In the genomic region with DNA sequence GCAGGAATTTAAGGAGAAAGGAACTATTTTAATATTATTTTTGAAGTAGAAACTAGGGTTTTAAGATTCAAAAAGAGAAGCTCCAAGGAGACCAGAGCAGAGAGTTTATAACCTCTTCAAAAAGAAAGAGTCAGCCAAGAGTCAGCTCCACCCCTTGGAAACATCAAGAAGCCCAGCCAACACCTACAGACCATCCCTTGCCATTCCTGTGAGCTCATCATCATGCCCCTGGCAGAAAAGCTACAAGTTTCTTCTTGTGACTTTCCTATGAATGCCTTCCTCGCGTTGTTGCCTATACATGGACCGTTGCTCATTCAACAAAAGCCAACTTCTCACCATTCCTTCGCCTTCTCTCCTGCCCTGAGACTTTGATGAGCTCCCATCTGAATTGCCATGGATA, we compare ENCODE assay signal across 16 cellular contexts. TPM values are rescaled to one million over a fixed set of nuclear protein-coding genes. Genes with fewer than 3 reads are reported as not detected.
A peak's percentile ranks its signal among the peaks of the same experiment; 100 is the strongest.
DNase-seq lines count a peak whose midpoint lies in the region; TF ChIP-seq lines count a peak whose summit lies in the region.
"Had no signal": no experiment of that assay in that cellular context is flagged by ENCODE, and none has a peak within 500 bp of the region (broad histone marks: within the 10 kb centered on the region; RNA-seq: fewer than 3 reads in every experiment).

No MANE protein-coding gene starts in this region.

- no peak overlapping the region for H3K23ac ChIP-seq in mesendoderm (ENCODE audit: low read length)

- H3K9me3 Mint-ChIP-seq in nephron progenitor cell = no peaks in the 10 kb centered on the region
- H3K9me3 Mint-ChIP-seq in T-helper 2 cell treated with Interferon-gamma antibody and Interleukin-4, amounts not matched to agents 5 μg/mL and 100 μg/mL, for 36 hours = no peaks in the 10 kb centered on the region
- H3K9me3 Mint-ChIP-seq: CD8-positive, alpha-beta T cell had no signal

- H3K36me3 Mint-ChIP-seq in nephron progenitor cell (ENCODE audit: low read depth) = no peaks in the 10 kb centered on the region
- no peaks in the 10 kb centered on the region for H3K36me3 Mint-ChIP-seq in T-helper 2 cell treated with Interferon-gamma antibody and Interleukin-4, amounts not matched to agents 5 μg/mL and 100 μg/mL, for 36 hours (ENCODE audit: low read depth)
- H3K36me3 Mint-ChIP-seq: CD8-positive, alpha-beta T cell had no signal

- H3K27ac ChIP-seq in esophagus (ENCODE audit: low read depth in 2 of 2, low read length in 1 of 2) = peak overlapping the region; percentile 65 to 68
- H3K27ac ChIP-seq in mesendoderm (ENCODE audit: low read depth, low read length) = no peak overlapping the region
- H3K27ac ChIP-seq in thyroid gland = no peak overlapping the region
- H3K27ac ChIP-seq: KMS-11 had no signal

- DNase-seq in astrocyte of the hippocampus (ENCODE audit: low read depth, low spot score) (peak; percentile 24), mesendoderm (peak; percentile 12), thyroid gland (peak; percentile 30), nephron progenitor cell (no peak), EL (no peak), NCI-H1105 treated with DMSO at 0.1 percent for 48 hours (lab: John Stamatoyannopoulos, UW) (no peak)
- no peak for DNase-seq in T-helper 2 cell treated with Interferon-gamma antibody and Interleukin-4, amounts not matched to agents 5 μg/mL and 100 μg/mL, for 36 hours (ENCODE audit: low spot score)
- DNase-seq: CD8-positive, alpha-beta T cell; DND-41; GF-D8; NCI-H187 treated with DMSO at 0.1 percent for 48 hours; NCI-H510A had no signal

- no peaks in the 10 kb centered on the region for H3K27me3 ChIP-seq in esophagus (ENCODE audit: control insufficient read depth in 1 of 2, insufficient read depth in 2 of 2, low read length in 2 of 2)
- H3K27me3 ChIP-seq in mesendoderm (ENCODE audit: insufficient read depth, low read length, poor library complexity) = no peaks in the 10 kb centered on the region
- H3K27me3 ChIP-seq in thyroid gland = no peaks in the 10 kb centered on the region

- H2BK120ac ChIP-seq in mesendoderm (ENCODE audit: low read depth, low read length) = no peak overlapping the region

- H3K4me1 ChIP-seq in esophagus (ENCODE audit: control insufficient read depth in 2 of 2, insufficient read depth in 2 of 2, low read length in 1 of 2) (no peaks in the 10 kb centered on the region), mesendoderm (ENCODE audit: control insufficient read depth, low read depth, low read length) (no peaks in the 10 kb centered on the region), thyroid gland (no peaks in the 10 kb centered on the region)

- H3K9ac ChIP-seq in mesendoderm (ENCODE audit: low read length) = no peak overlapping the region
- H3K9ac ChIP-seq: KMS-11 had no signal

- no peaks in the 10 kb centered on the region for H3K79me2 ChIP-seq in mesendoderm (ENCODE audit: control insufficient read depth, insufficient read depth, low read length)

- H4K5ac ChIP-seq in mesendoderm (ENCODE audit: low read length) = no peak overlapping the region

- TF ChIP-seq POLR2A in thyroid gland (IDR thresholded peaks at IDR 0.05) = no peak

- H2BK5ac ChIP-seq in mesendoderm (ENCODE audit: low read length) = no peak overlapping the region

- no peak overlapping the region for H3K27ac Mint-ChIP-seq in nephron progenitor cell
- H3K27ac Mint-ChIP-seq in T-helper 2 cell treated with Interferon-gamma antibody and Interleukin-4, amounts not matched to agents 5 μg/mL and 100 μg/mL, for 36 hours = no peak overlapping the region
- H3K27ac Mint-ChIP-seq: CD8-positive, alpha-beta T cell had no signal

- H3K9me3 ChIP-seq in esophagus (ENCODE audit: control insufficient read depth in 2 of 2, insufficient read depth in 1 of 2, low read depth in 1 of 2, low read length in 1 of 2) (no peaks in the 10 kb centered on the region), thyroid gland (no peaks in the 10 kb centered on the region)

- H3K18ac ChIP-seq in mesendoderm (ENCODE audit: low read length) = no peak overlapping the region

- TF ChIP-seq CTCF in thyroid gland (IDR thresholded peaks at IDR 0.05) (no peak), nephron progenitor cell (IDR thresholded peaks at IDR 0.05) (no peak)

- H3K4me3 ChIP-seq in esophagus (ENCODE audit: low read depth in 1 of 2, low read length in 2 of 2) (no peak overlapping the region), mesendoderm (ENCODE audit: low read length) (no peak overlapping the region), thyroid gland (replicated peaks in 1 of 3) (no peak overlapping the region)

- 40 to 70% methylated on average over 4 of the region's 4 CpGs for WGBS in esophagus, 2 donors
- no CpG with 5 or more reads among the region's 4 CpGs for WGBS in mesendoderm (ENCODE audit: extremely low coverage, insufficient coverage, low lambda C conversion rate)
- 63 to 68% methylated on average over 4 of the region's 4 CpGs for WGBS in thyroid gland, 2 donors

- no peaks in the 10 kb centered on the region for H3K4me1 Mint-ChIP-seq in nephron progenitor cell
- no peaks in the 10 kb centered on the region for H3K4me1 Mint-ChIP-seq in T-helper 2 cell treated with Interferon-gamma antibody and Interleukin-4, amounts not matched to agents 5 μg/mL and 100 μg/mL, for 36 hours (ENCODE audit: low read depth)

- no peak overlapping the region for H3K4me2 ChIP-seq in mesendoderm (ENCODE audit: low read length)
- H3K4me2 ChIP-seq: KMS-11 had no signal

- H3K27me3 Mint-ChIP-seq in nephron progenitor cell (ENCODE audit: low read depth, poor library complexity) = peaks cover 7% of the 10 kb centered on the region
- peaks cover 18% of the 10 kb centered on the region for H3K27me3 Mint-ChIP-seq in T-helper 2 cell treated with Interferon-gamma antibody and Interleukin-4, amounts not matched to agents 5 μg/mL and 100 μg/mL, for 36 hours (ENCODE audit: low read depth)

- no peak overlapping the region for H3K56ac ChIP-seq in mesendoderm (ENCODE audit: low read length)

- H2AK5ac ChIP-seq in mesendoderm (ENCODE audit: low read length) = no peak overlapping the region

- no peaks in the 10 kb centered on the region for H3K79me1 ChIP-seq in mesendoderm (ENCODE audit: low read length)

- H2BK15ac ChIP-seq in mesendoderm (replicated peaks; ENCODE audit: low read depth) = no peak overlapping the region

- no peak overlapping the region for H4K8ac ChIP-seq in mesendoderm (ENCODE audit: low read depth, low read length)

- H3K4ac ChIP-seq in mesendoderm (ENCODE audit: low read depth, low read length) = no peak overlapping the region

- intact Hi-C loops in thyroid gland (cut with DNase I) = no loop called here

- H3K36me3 ChIP-seq in esophagus (ENCODE audit: control insufficient read depth in 2 of 2, insufficient read depth in 2 of 2, low read length in 1 of 2) (no peaks in the 10 kb centered on the region), mesendoderm (ENCODE audit: control insufficient read depth, insufficient read depth, low read length) (no peaks in the 10 kb centered on the region), thyroid gland (no peaks in the 10 kb centered on the region)

- H3K4me3 Mint-ChIP-seq in nephron progenitor cell = no peak overlapping the region
- no peak overlapping the region for H3K4me3 Mint-ChIP-seq in T-helper 2 cell treated with Interferon-gamma antibody and Interleukin-4, amounts not matched to agents 5 μg/mL and 100 μg/mL, for 36 hours
- H3K4me3 Mint-ChIP-seq: CD8-positive, alpha-beta T cell had no signal

RNA-seq across cellular contexts. Expression of a gene that starts 20.5 kb away (rescaled TPM):
- polyA plus RNA-seq in esophagus = 10 to 100 TPM; 28.9 to 56.0 TPM
- polyA plus RNA-seq in mesendoderm (2013, experiment 1 of 2) = 105 TPM
- polyA plus RNA-seq in mesendoderm (2013, experiment 2 of 2) = 110 TPM
- 10 to 100 TPM; 50.3 to 69.9 (median 63.5) TPM for total RNA-seq in thyroid gland

RNA-seq across cellular contexts. Expression of a gene that starts 33.1 kb away (rescaled TPM):
- not detected for polyA plus RNA-seq in esophagus
- not detected for polyA plus RNA-seq in mesendoderm (2013, experiment 1 of 2)
- 0.04 TPM for polyA plus RNA-seq in mesendoderm (2013, experiment 2 of 2)
- total RNA-seq in thyroid gland = under 1 TPM in 1 of 4 donors, not detected in 3; 0.94 TPM
- total RNA-seq: CD8-positive, alpha-beta T cell had no signal
- polyA plus RNA-seq: BJ had no signal

RNA-seq across cellular contexts. Expression of a gene that starts 38.1 kb away (rescaled TPM):
- polyA plus RNA-seq in esophagus = under 1 TPM; 0.02 TPM
- 0.17 TPM for polyA plus RNA-seq in mesendoderm (2013, experiment 1 of 2)
- polyA plus RNA-seq in mesendoderm (2013, experiment 2 of 2) = 0.18 TPM
- 1 to 10 TPM in 1 of 4 donors, under 1 TPM in 3; 0.40 to 1.4 (median 0.61) TPM for total RNA-seq in thyroid gland
- total RNA-seq: CD8-positive, alpha-beta T cell had no signal
- polyA plus RNA-seq: AG04450, BJ had no signal

Comparison
In these comparisons a context has a peak if more than half of its experiments do, and no peak if none do; other contexts are left out.
1. DNase-seq: peak in astrocyte of the hippocampus (single experiment), mesendoderm (single experiment) and thyroid gland (2 of 2); none in nephron progenitor cell (single experiment), T-helper 2 cell treated with Interferon-gamma antibody and Interleukin-4, amounts not matched to agents 5 μg/mL and 100 μg/mL, for 36 hours (single experiment), EL (single experiment) and NCI-H1105 treated with DMSO at 0.1 percent for 48 hours (single experiment).
2. H3K27ac ChIP-seq: peak in esophagus (2 of 2); none in mesendoderm (single experiment) and thyroid gland (0 of 3).